ENCODE assay signal across 15 cellular contexts in genomic region chr2:168726375-168726774, GRCh38.
"Had no signal": no experiment of that assay in that cellular context is flagged by ENCODE, and none has a peak within 500 bp of the region (broad histone marks: within the 10 kb centered on the region; RNA-seq: fewer than 3 reads in every experiment).

No MANE protein-coding gene starts in this region.

- H3K9ac ChIP-seq: neural progenitor cell had no signal

- H3K9me3 ChIP-seq: pancreas, upper lobe of left lung had no signal

- ATAC-seq: activated CD4-positive, CD25-positive, alpha-beta regulatory T cell treated with anti-CD3 and anti-CD28 coated beads, Interleukin-2, amount 50 U/mL, for 24 hours; activated CD8-positive, alpha-beta memory T cell treated with anti-CD3 and anti-CD28 coated beads, Interleukin-2, amount 10 ng/mL, durations not matched to agents 7 days and 5 days; pancreas; stimulated activated naive CD8-positive, alpha-beta T cell treated with anti-CD3 and anti-CD28 coated beads, Interleukin-15, Interleukin-2, amounts not matched to agents 100 U/mL and 50 U/mL, for 24 hours had no signal

- H3K27me3 ChIP-seq: neural progenitor cell, pancreas, upper lobe of left lung had no signal

- H3K4me2 ChIP-seq: neural progenitor cell had no signal

- DNase-seq: activated CD4-positive, alpha-beta T cell treated with anti-CD3 and anti-CD28 coated beads, Interleukin-2, amount 50 U/mL, for 48 hours; activated CD8-positive, alpha-beta memory T cell treated with anti-CD3 and anti-CD28 coated beads, Interleukin-2, amount 10 ng/mL, durations not matched to agents 7 days and 5 days; activated gamma-delta T cell; activated T-cell treated with anti-CD3 and anti-CD28 coated beads, Interleukin-2, amount 50 U/mL, for 24 hours; cerebellar nuclear complex; dermis blood vessel endothelial cell; hippocampal formation; midbrain; pancreas; stimulated activated CD4-positive, alpha-beta T cell treated with anti-CD3 and anti-CD28 coated beads, Interleukin-2, amount 100 ng/mL, for 48 hours; stimulated activated naive CD8-positive, alpha-beta T cell treated with anti-CD3 and anti-CD28 coated beads, Interleukin-15, Interleukin-2, amounts not matched to agents 100 U/mL and 50 U/mL, for 24 hours; upper lobe of left lung had no signal

- H3K4me3 ChIP-seq: lung, neural progenitor cell, pancreas, upper lobe of left lung had no signal

- FAIRE-seq: pancreas had no signal

- H3K27ac ChIP-seq: neural progenitor cell, pancreas, upper lobe of left lung had no signal

- H3K4me1 ChIP-seq: pancreas, upper lobe of left lung had no signal

- H2AFZ ChIP-seq: neural progenitor cell had no signal

- H3K36me3 ChIP-seq: neural progenitor cell, pancreas had no signal
